Comparison of ENCODE assay signal across 8 cellular contexts in genomic region chr12:119989619-119990381, GRCh38. TPM values are rescaled to one million over a fixed set of nuclear protein-coding genes. Genes with fewer than 3 reads are reported as not detected.
DNase-seq lines count a peak whose midpoint lies in the region; ATAC-seq and TF ChIP-seq lines count a peak whose summit lies in the region.

No MANE protein-coding gene starts in this region.

- H3K9me3 ChIP-seq in SJSA1 (replicated peaks) = peaks cover 4% of the 10 kb centered on the region; the same call in 1 of the 2 replicates
- no peaks in the 10 kb centered on the region for H3K9me3 ChIP-seq in thyroid gland

- no peak overlapping the region for H3K27ac ChIP-seq in SJSA1
- peak overlapping the region in 1 of 3 donors; percentile 56 for H3K27ac ChIP-seq in thyroid gland

- TF ChIP-seq CTCF in AG10803 (conservative IDR thresholded peaks at IDR 0.05; ENCODE audit: low read length) (no peak), thyroid gland (IDR thresholded peaks at IDR 0.05) (no peak)

- H3K4me1 ChIP-seq in SJSA1 (replicated peaks) (peaks cover 15% of the 10 kb centered on the region), thyroid gland (peaks cover 13 to 21% of the 10 kb centered on the region in 2 donors)

- H3K27me3 ChIP-seq in SJSA1 (replicated peaks) (peaks cover 45% of the 10 kb centered on the region), thyroid gland (no peaks in the 10 kb centered on the region)

- WGBS in thyroid gland, 2 donors = 7% methylated on average over 8 of the region's 98 CpGs; no CpG with 5 or more reads in 1 of the 2 donors

- H3K36me3 ChIP-seq in SJSA1 (no peaks in the 10 kb centered on the region), thyroid gland (no peaks in the 10 kb centered on the region)

- intact Hi-C loops in thyroid gland (cut with DNase I) = loop anchor here (5.0 kb wide), 1 partner anchor 98 kb away; no protein-coding TSS in a partner anchor

- ATAC-seq in GM18909 (IDR thresholded peaks at IDR 0.05; ENCODE audit: poor library complexity, unreplicated experiment) (peak; percentile 41), HG03280 (IDR thresholded peaks at IDR 0.05; ENCODE audit: unreplicated experiment) (peak; percentile 38)

- no peak for TF ChIP-seq POLR2A in thyroid gland (IDR thresholded peaks at IDR 0.05)

- H3K4me3 ChIP-seq in AG10803 (ENCODE audit: low read length) (peak overlapping the region; percentile 56), SJSA1 (peak overlapping the region; percentile 46), thyroid gland (replicated peaks in 1 of 3) (peak overlapping the region in 2 of 3 donors; percentile 13 to 50)

- peak; percentile 65 for DNase-seq in AG10803 (ENCODE audit: low read depth)
- DNase-seq in SJSA1 (ENCODE audit: low read depth in 1 of 2, low spot score in 2 of 2) = peak; percentile 39 to 68
- DNase-seq in activated naive CD4-positive, alpha-beta T cell treated with anti-CD3 and anti-CD28 coated beads, Interleukin-2, amount 50 U/mL, for 16 hours = peak; percentile 69
- DNase-seq in globus pallidus (ENCODE audit: low spot score) = peak; percentile 43
- peak; percentile 15 for DNase-seq in occipital lobe (lab: John Stamatoyannopoulos, UW)
- DNase-seq in thyroid gland = peak; percentile 88 to 90

RNA-seq across cellular contexts. Expression of gene BICDL1, which starts 0.8 kb away (rescaled TPM):
- total RNA-seq in SJSA1 (2014; rRNA removed; shearing (Covaris generic)) = not detected in 2 replicates
- 25.4 TPM for total RNA-seq in occipital lobe
- total RNA-seq in thyroid gland = 10 to 100 TPM; 10.5 to 81.8 (median 48.1) TPM

Comparison
In these comparisons a context has a peak if more than half of its experiments do, and no peak if none do; other contexts are left out.
1. DNase-seq: peak in every context shown above with its lines; median percentile 89 in thyroid gland; 69 in activated naive CD4-positive, alpha-beta T cell treated with anti-CD3 and anti-CD28 coated beads, Interleukin-2, amount 50 U/mL, for 16 hours; 65 in AG10803; 54 in SJSA1; 43 in globus pallidus; 15 in occipital lobe.
2. RNA of gene BICDL1, which starts 0.8 kb away (total RNA-seq): 10.5 to 81.8 TPM in thyroid gland and 25.4 TPM in occipital lobe (single experiment); not detected in SJSA1; every median in the first group is over 10 times any median in the second.
3. Peak in every context shown above with its lines, with median percentiles within 50 percentile points of each other: H3K4me3 ChIP-seq.